6 cellular contexts compared by ENCODE assay signal in the genomic region with DNA sequence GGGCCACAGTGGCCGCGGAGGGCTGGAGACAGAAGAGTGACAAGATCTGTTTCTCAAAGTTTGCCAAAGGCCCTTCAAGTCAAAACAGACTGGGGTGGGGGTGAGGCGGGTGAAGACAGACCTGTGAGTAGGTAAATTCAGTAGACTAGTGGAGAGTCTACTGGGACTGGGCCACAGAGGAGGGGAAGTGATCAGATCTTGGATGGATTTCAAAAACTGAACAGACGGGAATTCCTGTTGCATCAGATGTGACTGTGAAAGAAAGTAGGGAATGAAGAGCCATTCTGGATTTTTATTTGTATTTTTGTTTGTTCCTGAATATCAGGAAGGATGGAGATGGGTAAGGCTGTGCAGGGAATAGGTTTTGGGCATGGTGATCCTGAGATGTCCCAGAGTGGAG.
DNase-seq lines count a peak whose midpoint lies in the region; TF ChIP-seq lines count a peak whose summit lies in the region.
"Not testable (repeated sequence)": the region's sequence is repeated elsewhere in the genome, so short reads cannot be mapped to it uniquely, and the experiment has no call there.

No MANE protein-coding gene starts in this region.

- H3K4me3 ChIP-seq in GM08714 (ENCODE audit: low read length) (peak overlapping the region; percentile 60), NT2/D1 (ENCODE audit: insufficient read length, low read depth) (peak overlapping the region; percentile 36), muscle layer of duodenum (ENCODE audit: low read depth in 1 of 2, low read length in 2 of 2) (peak overlapping the region; percentile 56 to 71), tibial artery (peak overlapping the region; percentile 87 to 89)

- H3K9ac ChIP-seq in NT2/D1 (ENCODE audit: insufficient read length, low read depth): peak overlapping the region; percentile 50

- not testable (repeated sequence) for H3K27me3 Mint-ChIP-seq in activated naive CD8-positive, alpha-beta T cell

- peak overlapping the region; percentile 59 for H3K27ac Mint-ChIP-seq in activated naive CD8-positive, alpha-beta T cell

- H3K27me3 ChIP-seq in NT2/D1 (ENCODE audit: insufficient read depth, insufficient read length); muscle layer of duodenum (ENCODE audit: low read depth, low read length); tibial artery: not testable (repeated sequence)

- peaks cover 38% of the 10 kb centered on the region for H3K36me3 Mint-ChIP-seq in activated naive CD8-positive, alpha-beta T cell

- not testable (repeated sequence) for H3K9me3 ChIP-seq in NT2/D1 (ENCODE audit: insufficient read depth, low read length)
- H3K9me3 ChIP-seq in muscle layer of duodenum (ENCODE audit: control insufficient read depth in 1 of 2, low read length in 2 of 2) (peaks cover 0 to 19% of the 10 kb centered on the region in 2 donors), tibial artery (peaks cover 0 to 41% (median 12%) of the 10 kb centered on the region in 3 donors)

- H3K4me1 ChIP-seq in NT2/D1 (ENCODE audit: insufficient read depth, insufficient read length); muscle layer of duodenum (ENCODE audit: control insufficient read depth in 1 of 2, insufficient read depth in 2 of 2, low read length in 2 of 2); tibial artery: not testable (repeated sequence)

- intact Hi-C loops in tibial artery (cut with DNase I; ENCODE audit: low total_unique reads): not testable (repeated sequence)

- peak overlapping the region; percentile 86 for H3K4me3 Mint-ChIP-seq in activated naive CD8-positive, alpha-beta T cell

- not testable (repeated sequence) for DNase-seq in NT2/D1 (ENCODE audit: low read depth, low spot score); tibial artery
- peak; percentile 73 for DNase-seq in fibroblast of peridontal ligament (ENCODE audit: extremely low read depth)

- H3K36me3 ChIP-seq in NT2/D1 (ENCODE audit: insufficient read depth, insufficient read length, low read length) (peaks cover 27% of the 10 kb centered on the region), muscle layer of duodenum (ENCODE audit: control insufficient read depth in 1 of 2, insufficient read depth in 2 of 2, low read length in 2 of 2) (peaks cover 11 to 19% of the 10 kb centered on the region in 2 donors), tibial artery (peaks cover 24 to 31% (median 25%) of the 10 kb centered on the region in 3 donors)

- H3K27ac ChIP-seq in muscle layer of duodenum (ENCODE audit: low read length); tibial artery: not testable (repeated sequence)

- TF ChIP-seq CTCF in tibial artery (IDR thresholded peaks at IDR 0.05): not testable (repeated sequence)

- peaks cover 21% of the 10 kb centered on the region for H3K9me3 Mint-ChIP-seq in activated naive CD8-positive, alpha-beta T cell (ENCODE audit: low read depth)

- peaks cover 24% of the 10 kb centered on the region for H3K4me1 Mint-ChIP-seq in activated naive CD8-positive, alpha-beta T cell (ENCODE audit: low read depth)

Comparison
In these comparisons a context has a peak if more than half of its experiments do, and no peak if none do; other contexts are left out.
1. H3K4me3 ChIP-seq: peak in every context shown above with its lines; median percentile 88 in tibial artery; 64 in muscle layer of duodenum; 60 in GM08714; 36 in NT2/D1.